In the genomic region with DNA sequence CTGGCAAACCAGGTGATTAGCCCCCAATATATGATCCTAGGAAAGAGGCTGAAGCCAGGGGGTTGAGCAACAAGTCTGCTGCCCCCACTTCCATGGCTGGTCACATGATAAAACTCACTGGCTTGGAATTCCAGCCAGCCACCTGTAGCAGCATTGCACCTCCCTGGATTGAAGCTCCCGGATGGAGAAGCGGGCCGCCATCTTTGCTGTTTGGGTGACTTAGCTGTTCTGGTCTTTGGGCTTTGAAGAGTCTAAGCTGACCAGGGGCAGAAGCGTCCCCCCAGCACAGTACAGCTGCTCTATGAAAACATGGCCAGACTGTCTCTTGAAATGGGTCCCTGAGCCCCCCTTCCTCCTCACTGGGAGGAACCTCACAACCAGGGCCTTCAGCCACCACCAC, we compare ENCODE assay signal across 38 cellular contexts.
"Had no signal": no experiment of that assay in that cellular context is flagged by ENCODE, and none has a peak within 500 bp of the region (broad histone marks: within the 10 kb centered on the region; RNA-seq: fewer than 3 reads in every experiment).

No MANE protein-coding gene starts in this region.

- H3K9me3 Mint-ChIP-seq: activated B cell treated with CpG ODN at 0.5 μM for 24 hours; activated T-helper 1 cell treated with anti-CD3 and anti-CD28 coated beads, Interleukin-12 subunit alpha, Interleukin-12 subunit beta, Interleukin-2, Interleukin-4 antibody, amounts not matched to agents 30 ng/mL and 10 ng/mL and 1 ng/mL, durations not matched to agents 14 hours and 24 hours and 36 hours had no signal

- H3K4me1 ChIP-seq: adrenal gland, ascending aorta, breast epithelium, esophagus muscularis mucosa, foreskin keratinocyte, gastrocnemius medialis had no signal

- H3K27ac Mint-ChIP-seq: activated B cell treated with CpG ODN at 0.5 μM for 24 hours; activated CD8-positive, alpha-beta T cell treated with anti-CD3 and anti-CD28 coated beads for 36 hours; activated naive CD4-positive, alpha-beta T cell treated with anti-CD3 and anti-CD28 coated beads for 36 hours; activated naive CD4-positive, alpha-beta T cell treated with anti-CD3 and anti-CD28 coated beads, Interleukin-2, amount 50 U/mL, for 24 hours; activated naive CD8-positive, alpha-beta T cell treated with anti-CD3 and anti-CD28 coated beads for 36 hours; activated naive CD8-positive, alpha-beta T cell treated with anti-CD3 and anti-CD28 coated beads, Interleukin-2, amount 50 U/mL, for 24 hours; activated T-helper 1 cell treated with anti-CD3 and anti-CD28 coated beads, Interleukin-12 subunit alpha, Interleukin-12 subunit beta, Interleukin-2, Interleukin-4 antibody, amounts not matched to agents 30 ng/mL and 10 ng/mL and 1 ng/mL, durations not matched to agents 14 hours and 24 hours and 36 hours; activated T-helper 2 cell treated with anti-CD3 and anti-CD28 coated beads, Interferon-gamma antibody, Interleukin-2, Interleukin-4, amounts not matched to agents 10 μg/mL and 5 μg/mL and 100 μg/mL, durations not matched to agents 14 hours and 24 hours and 36 hours; brain; effector memory CD8-positive, alpha-beta T cell; T-helper 17 cell; T-helper 2 cell treated with Interferon-gamma antibody and Interleukin-4, amounts not matched to agents 5 μg/mL and 100 μg/mL, for 36 hours had no signal

- H3K27ac ChIP-seq: adrenal gland, ascending aorta, breast epithelium, cardiac muscle cell, esophagus muscularis mucosa, foreskin keratinocyte, gastrocnemius medialis, WERI-Rb-1 had no signal

- H3K36me3 Mint-ChIP-seq: activated naive CD4-positive, alpha-beta T cell treated with anti-CD3 and anti-CD28 coated beads, Interleukin-2, amount 50 U/mL, for 24 hours; activated naive CD8-positive, alpha-beta T cell treated with anti-CD3 and anti-CD28 coated beads for 36 hours; brain had no signal

- H3K9me3 ChIP-seq: adrenal gland, ascending aorta, breast epithelium, esophagus muscularis mucosa, gastrocnemius medialis had no signal

- H3K4me3 ChIP-seq: adrenal gland, ascending aorta, breast epithelium, cardiac muscle cell, esophagus muscularis mucosa, gastrocnemius medialis had no signal

- H3K27me3 Mint-ChIP-seq: activated B cell treated with CpG ODN at 0.5 μM for 24 hours; activated CD8-positive, alpha-beta T cell treated with anti-CD3 and anti-CD28 coated beads for 36 hours; activated naive CD4-positive, alpha-beta T cell treated with anti-CD3 and anti-CD28 coated beads, Interleukin-2, amount 50 U/mL, for 24 hours; activated naive CD8-positive, alpha-beta T cell treated with anti-CD3 and anti-CD28 coated beads for 36 hours; activated naive CD8-positive, alpha-beta T cell treated with anti-CD3 and anti-CD28 coated beads, Interleukin-2, amount 50 U/mL, for 24 hours; effector memory CD8-positive, alpha-beta T cell; T-helper 17 cell had no signal

- DNase-seq: activated B cell treated with CpG ODN at 0.5 μM for 24 hours; activated CD4-positive, alpha-beta T cell treated with anti-CD3 and anti-CD28 coated beads for 48 hours; activated CD4-positive, alpha-beta T cell treated with anti-CD3 and anti-CD28 coated beads, Interleukin-2, amount 50 U/mL, for 1 hour; activated CD4-positive, alpha-beta T cell treated with anti-CD3 and anti-CD28 coated beads, Interleukin-2, amount 50 U/mL, for 48 hours; activated CD8-positive, alpha-beta memory T cell treated with anti-CD3 and anti-CD28 coated beads for 24 hours; activated CD8-positive, alpha-beta T cell treated with anti-CD3 and anti-CD28 coated beads for 36 hours; activated effector memory CD4-positive, alpha-beta T cell treated with anti-CD3 and anti-CD28 coated beads, Interleukin-2, amount 50 U/mL, for 16 hours; activated naive CD4-positive, alpha-beta T cell treated with anti-CD3 and anti-CD28 coated beads for 36 hours; activated naive CD8-positive, alpha-beta T cell treated with anti-CD3 and anti-CD28 coated beads for 36 hours; activated naive CD8-positive, alpha-beta T cell treated with anti-CD3 and anti-CD28 coated beads, Interleukin-2, amount 50 U/mL, for 24 hours; activated T-cell treated with anti-CD3 and anti-CD28 coated beads, Interleukin-2, amount 50 U/mL, for 1 hour; activated T-cell treated with anti-CD3 and anti-CD28 coated beads, Interleukin-2, amount 50 U/mL, for 48 hours; adrenal gland; amygdala; central memory CD4-positive, alpha-beta T cell; cortex of kidney; dermis blood vessel endothelial cell; effector CD4-positive, alpha-beta T cell; effector memory CD8-positive, alpha-beta T cell; erythroblast; foreskin keratinocyte; gastrocnemius medialis; glutamatergic neuron; T-helper 1 cell; T-helper 17 cell; T1000; WERI-Rb-1 had no signal

- H3K36me3 ChIP-seq: adrenal gland, ascending aorta, breast epithelium, cardiac muscle cell, esophagus muscularis mucosa, gastrocnemius medialis, WERI-Rb-1 had no signal

- H3K4me1 Mint-ChIP-seq: activated B cell treated with CpG ODN at 0.5 μM for 24 hours; activated naive CD4-positive, alpha-beta T cell treated with anti-CD3 and anti-CD28 coated beads, Interleukin-2, amount 50 U/mL, for 24 hours; activated naive CD8-positive, alpha-beta T cell treated with anti-CD3 and anti-CD28 coated beads for 36 hours; activated naive CD8-positive, alpha-beta T cell treated with anti-CD3 and anti-CD28 coated beads, Interleukin-2, amount 50 U/mL, for 24 hours; brain; T-helper 17 cell had no signal

- H3K27me3 ChIP-seq: adrenal gland, ascending aorta, breast epithelium, cardiac muscle cell, esophagus muscularis mucosa, foreskin keratinocyte, gastrocnemius medialis had no signal

- FAIRE-seq: colon had no signal

- ATAC-seq: activated CD4-positive, CD25-positive, alpha-beta regulatory T cell treated with anti-CD3 and anti-CD28 coated beads, Interleukin-2, amount 50 U/mL, for 24 hours; activated CD8-positive, alpha-beta T cell treated with anti-CD3 and anti-CD28 coated beads for 36 hours; activated naive CD8-positive, alpha-beta T cell treated with anti-CD3 and anti-CD28 coated beads, Interleukin-2, amount 50 U/mL, for 24 hours; effector memory CD8-positive, alpha-beta T cell; foreskin keratinocyte; gastrocnemius medialis; T-helper 17 cell had no signal

- H3K4me3 Mint-ChIP-seq: activated B cell treated with CpG ODN at 0.5 μM for 24 hours; activated CD8-positive, alpha-beta T cell treated with anti-CD3 and anti-CD28 coated beads for 36 hours; activated naive CD4-positive, alpha-beta T cell treated with anti-CD3 and anti-CD28 coated beads for 36 hours; activated naive CD4-positive, alpha-beta T cell treated with anti-CD3 and anti-CD28 coated beads, Interleukin-2, amount 50 U/mL, for 24 hours; activated naive CD8-positive, alpha-beta T cell treated with anti-CD3 and anti-CD28 coated beads for 36 hours; activated naive CD8-positive, alpha-beta T cell treated with anti-CD3 and anti-CD28 coated beads, Interleukin-2, amount 50 U/mL, for 24 hours; activated T-helper 1 cell treated with anti-CD3 and anti-CD28 coated beads, Interleukin-12 subunit alpha, Interleukin-12 subunit beta, Interleukin-2, Interleukin-4 antibody, amounts not matched to agents 30 ng/mL and 10 ng/mL and 1 ng/mL, durations not matched to agents 14 hours and 24 hours and 36 hours; brain; effector memory CD8-positive, alpha-beta T cell; T-helper 17 cell; T-helper 2 cell treated with Interferon-gamma antibody and Interleukin-4, amounts not matched to agents 5 μg/mL and 100 μg/mL, for 36 hours had no signal
